8 cellular contexts compared by ENCODE assay signal in the genomic region with DNA sequence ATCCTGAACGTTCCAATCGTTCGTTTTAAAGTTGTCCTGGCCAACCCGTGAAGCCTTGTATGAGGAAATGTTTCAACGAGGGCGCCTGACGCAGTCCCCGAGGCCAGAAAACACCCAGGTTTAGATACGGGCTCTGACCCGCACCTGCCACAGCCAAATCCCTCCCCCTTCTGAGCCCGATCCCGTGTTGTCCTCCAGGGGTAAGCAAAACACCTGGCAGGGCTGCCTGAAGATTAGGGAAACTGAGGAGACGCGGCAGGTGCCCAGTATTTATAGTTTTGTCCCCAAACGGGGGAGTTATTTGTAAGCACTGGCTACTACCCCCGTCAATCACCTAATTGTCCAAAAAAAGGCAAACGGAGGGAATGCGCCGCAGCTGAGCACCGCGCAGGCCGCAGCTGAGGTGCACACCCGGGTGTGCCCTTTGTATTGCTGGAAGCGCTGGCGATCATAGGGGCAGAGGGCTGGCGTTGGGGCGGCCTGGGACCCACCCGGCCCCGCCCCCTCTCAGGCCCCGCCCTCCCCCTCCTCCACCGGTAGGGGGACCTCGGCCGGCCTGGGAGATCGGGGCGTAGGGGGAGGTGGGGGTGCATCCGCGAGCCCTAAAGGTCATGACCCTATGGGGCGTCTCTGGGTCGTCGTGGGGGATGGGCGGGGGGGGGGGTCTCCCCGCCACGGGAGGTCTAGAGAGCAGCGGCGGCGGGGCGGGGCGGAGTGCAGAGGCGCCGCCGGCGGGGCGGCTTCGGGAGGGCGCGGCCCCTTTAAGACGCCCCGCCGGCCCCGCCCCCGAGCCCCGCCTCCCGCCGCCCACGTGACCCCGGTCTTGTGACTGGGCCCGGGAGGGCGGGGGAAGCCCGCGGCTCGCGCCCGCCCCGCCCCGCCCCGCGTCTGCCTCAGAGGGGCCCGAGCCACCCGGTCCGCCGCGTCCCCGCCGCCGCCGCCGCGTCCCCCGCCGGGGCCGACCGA. TPM values are rescaled to one million over a fixed set of nuclear protein-coding genes. Genes with fewer than 3 reads are reported as not detected.
A peak's percentile ranks its signal among the peaks of the same experiment; 100 is the strongest.
DNase-seq lines count a peak whose midpoint lies in the region; ATAC-seq and TF ChIP-seq lines count a peak whose summit lies in the region.

Gene BRI3, plus strand, starts transcription at position 896 of the 966 bp plus-strand sequence. CDS start 110 bp downstream, outside the sequence.

- no peaks in the 10 kb centered on the region for H3K27me3 ChIP-seq in colonic mucosa

- no peak for TF ChIP-seq CTCF in AG09319 (IDR thresholded peaks at IDR 0.05; ENCODE audit: low read depth, low read length)
- peak; percentile 24 for TF ChIP-seq CTCF in colonic mucosa (IDR thresholded peaks at IDR 0.05)

- ATAC-seq in GM19023 (IDR thresholded peaks at IDR 0.05; ENCODE audit: unreplicated experiment) (peak; percentile 81), HG03196 (IDR thresholded peaks at IDR 0.05; ENCODE audit: unreplicated experiment) (peak; percentile 70)

- H3K4me1 ChIP-seq in colonic mucosa = peaks cover 21% of the 10 kb centered on the region

- no peaks in the 10 kb centered on the region for H3K36me3 ChIP-seq in colonic mucosa

- DNase-seq in AG09319 (ENCODE audit: extremely low read depth, low read depth) = peak; percentile 74
- DNase-seq in NCI-H510A treated with DMSO at 0.1 percent for 48 hours (lab: John Stamatoyannopoulos, UW) = peak; percentile 65
- peak; percentile 90 for DNase-seq in activated CD4-positive, alpha-beta T cell treated with anti-CD3 and anti-CD28 coated beads for 48 hours
- peak; percentile 95 for DNase-seq in colonic mucosa
- peak; percentile 96 for DNase-seq in left kidney (ENCODE audit: low read depth, low spot score)
- peak; percentile 91 for DNase-seq in stimulated activated CD4-positive, alpha-beta T cell treated with anti-CD3 and anti-CD28 coated beads, Interleukin-2, amount 100 ng/mL, for 24 hours

- intact Hi-C loops in colonic mucosa (cut with DNase I) = no loop called here

- H3K27ac ChIP-seq in colonic mucosa = peak within 1 kb of the TSS; percentile 91

- H3K4me3 ChIP-seq in colonic mucosa = peak within 1 kb of the TSS; percentile 66

- no peaks in the 10 kb centered on the region for H3K9me3 ChIP-seq in colonic mucosa

- H3K9ac ChIP-seq in colonic mucosa (ENCODE audit: low read depth in 2 of 2, low read length in 2 of 2) = peak within 1 kb of the TSS; percentile 79 to 99

RNA-seq across cellular contexts. Expression of gene BRI3, which starts in this region (rescaled TPM):
- total RNA-seq in colonic mucosa = 100 to 1,000 TPM; 152 to 187 TPM

Comparison
In these comparisons a context has a peak if more than half of its experiments do, and no peak if none do; other contexts are left out.
1. Peak in every context shown above with its lines: DNase-seq, ATAC-seq, H3K4me3 ChIP-seq and H3K27ac ChIP-seq.